10 cellular contexts compared by ENCODE assay signal in the genomic region with DNA sequence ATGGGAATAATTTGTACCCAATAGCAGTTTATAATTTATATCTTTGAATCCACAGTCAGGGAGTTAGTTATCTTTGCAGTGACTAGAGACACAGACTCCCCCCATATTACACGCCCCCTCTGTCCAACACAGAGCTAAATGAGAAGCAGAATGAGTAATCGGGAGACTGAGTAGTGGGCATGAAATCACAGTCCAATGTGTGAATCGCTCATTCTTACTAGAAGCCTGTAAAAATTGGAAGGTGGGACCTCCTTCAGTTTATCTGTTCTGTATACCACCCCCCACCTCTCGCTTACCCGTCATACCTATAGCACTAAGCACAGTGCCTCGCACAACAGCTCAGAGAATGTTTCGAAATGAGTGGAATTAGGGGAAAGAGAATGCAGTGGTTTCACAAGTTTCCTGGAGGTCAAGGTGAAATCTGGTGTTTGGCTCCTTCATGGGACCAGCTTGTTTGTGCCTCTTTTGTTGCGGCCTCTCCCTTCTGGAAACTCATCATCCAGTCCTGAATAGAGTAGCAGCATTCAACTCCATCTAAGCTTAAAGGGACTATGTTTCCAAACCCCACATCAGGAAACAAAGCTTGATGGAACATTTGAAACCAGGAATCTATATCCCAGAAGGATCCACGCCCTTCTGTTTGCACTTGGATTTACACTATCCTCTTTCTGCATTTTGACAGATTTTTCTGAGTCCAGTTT. TPM values are rescaled to one million over a fixed set of nuclear protein-coding genes. Genes with fewer than 3 reads are reported as not detected.
DNase-seq lines count a peak whose midpoint lies in the region; ATAC-seq and TF ChIP-seq lines count a peak whose summit lies in the region.
"Had no signal": no experiment of that assay in that cellular context is flagged by ENCODE, and none has a peak within 500 bp of the region (broad histone marks: within the 10 kb centered on the region; RNA-seq: fewer than 3 reads in every experiment).

No MANE protein-coding gene starts in this region.

- POLR2A ChIA-PET in WTC11 (lab: Charles Lee), result interaction anchor here (0.7 to 1.2 kb wide), 7 partner anchors 8 to 59 kb away, joined by 3 to 6 read pairs (median 3); a partner anchor contains a TSS

- H2BK5ac ChIP-seq in mesendoderm (ENCODE audit: low read length), result no peak overlapping the region

- H3K27ac ChIP-seq in mesendoderm (ENCODE audit: low read depth, low read length) (no peak overlapping the region), psoas muscle (no peak overlapping the region)

- no peak overlapping the region for H3K4me3 ChIP-seq in mesendoderm (ENCODE audit: low read length)
- H3K4me3 ChIP-seq in psoas muscle, result no peak overlapping the region
- H3K4me3 ChIP-seq: gastrocnemius medialis had no signal

- peak overlapping the region; percentile 72 for H3K18ac ChIP-seq in mesendoderm (ENCODE audit: low read length)

- CTCF ChIA-PET in WTC11 (lab: Charles Lee), result interaction anchor here (0.8 to 1.4 kb wide), 7 partner anchors 55 to 100 kb away, joined by 3 to 5 read pairs (median 4); no protein-coding TSS in a partner anchor

- H3K9ac ChIP-seq in mesendoderm (ENCODE audit: low read length), result peak overlapping the region; percentile 2

- no peak overlapping the region for H3K4me2 ChIP-seq in mesendoderm (ENCODE audit: low read length)

- no peak overlapping the region for H2BK15ac ChIP-seq in mesendoderm (replicated peaks; ENCODE audit: low read depth)

- no peaks in the 10 kb centered on the region for H3K79me1 ChIP-seq in mesendoderm (ENCODE audit: low read length)

- H3K36me3 ChIP-seq in mesendoderm (ENCODE audit: control insufficient read depth, insufficient read depth, low read length) (no peaks in the 10 kb centered on the region), psoas muscle (ENCODE audit: insufficient read depth in 1 of 2, low read depth in 1 of 2) (no peaks in the 10 kb centered on the region)
- H3K36me3 ChIP-seq: gastrocnemius medialis had no signal

- no peak overlapping the region for H4K8ac ChIP-seq in mesendoderm (ENCODE audit: low read depth, low read length)

- no peak overlapping the region for H3K4me3 Mint-ChIP-seq in WTC11

- H3K79me2 ChIP-seq in mesendoderm (ENCODE audit: control insufficient read depth, insufficient read depth, low read length), result no peaks in the 10 kb centered on the region

- H4K5ac ChIP-seq in mesendoderm (ENCODE audit: low read length), result no peak overlapping the region

- intact Hi-C loops in psoas muscle (cut with DNase I), result no loop called here

- no peaks in the 10 kb centered on the region for H3K27me3 Mint-ChIP-seq in WTC11 (ENCODE audit: low read depth)

- H3K27ac Mint-ChIP-seq in WTC11, result peak overlapping the region; percentile 83

- H3K56ac ChIP-seq in mesendoderm (ENCODE audit: low read length), result peak overlapping the region; percentile 64

- peak; percentile 72 for ATAC-seq in GM21619 (IDR thresholded peaks at IDR 0.05; ENCODE audit: unreplicated experiment)
- no peak for ATAC-seq in WTC11
- no peak for ATAC-seq in psoas muscle
- ATAC-seq in GM18868 (IDR thresholded peaks at IDR 0.05; ENCODE audit: unreplicated experiment), result no peak

- peaks cover 48% of the 10 kb centered on the region for H3K36me3 Mint-ChIP-seq in WTC11

- DNase-seq in GM13976 (ENCODE audit: low spot score) (peak; percentile 57), WTC11 (ENCODE audit: low spot score) (no peak), mesendoderm (no peak), psoas muscle (no peak), ureter (ENCODE audit: low spot score) (no peak), epidermal melanocyte (ENCODE audit: insufficient read length, low spot score) (no peak)
- DNase-seq: DMS 273 treated with DMSO at 0.1 percent for 48 hours had no signal

- H3K9me3 ChIP-seq in psoas muscle, result no peaks in the 10 kb centered on the region
- H3K9me3 ChIP-seq: gastrocnemius medialis had no signal

- in situ Hi-C loops in GM13976 (cut with MboI; ENCODE audit: low sequenced_read_pairs, unreplicated experiment), result no loop called here

- TF ChIP-seq CTCF in GM13976 (IDR thresholded peaks at IDR 0.05; ENCODE audit: borderline replicate concordance, control extremely low read depth, extremely low read depth, insufficient read depth, missing control alignments) (no peak), WTC11 (IDR thresholded peaks at IDR 0.05) (no peak), psoas muscle (IDR thresholded peaks at IDR 0.05) (no peak)

- H3K23ac ChIP-seq in mesendoderm (ENCODE audit: low read length), result peak overlapping the region; percentile 89

- WGBS in mesendoderm (ENCODE audit: extremely low coverage, insufficient coverage, low lambda C conversion rate), result no CpG with 5 or more reads among the region's 9 CpGs
- 86 to 93% (median 92%) methylated on average over 9 of the region's 9 CpGs for WGBS in psoas muscle, 3 donors

- no peak overlapping the region for H2AK5ac ChIP-seq in mesendoderm (ENCODE audit: low read length)

- H3K4me1 ChIP-seq in mesendoderm (ENCODE audit: control insufficient read depth, low read depth, low read length), result peaks cover 8% of the 10 kb centered on the region
- no peaks in the 10 kb centered on the region for H3K4me1 ChIP-seq in psoas muscle
- H3K4me1 ChIP-seq: gastrocnemius medialis had no signal

- no peak overlapping the region for H2BK120ac ChIP-seq in mesendoderm (ENCODE audit: low read depth, low read length)

- no peak overlapping the region for H3K4ac ChIP-seq in mesendoderm (ENCODE audit: low read depth, low read length)

- no peaks in the 10 kb centered on the region for H3K27me3 ChIP-seq in mesendoderm (ENCODE audit: insufficient read depth, low read length, poor library complexity)
- H3K27me3 ChIP-seq in psoas muscle (ENCODE audit: insufficient read depth in 3 of 3, low read length in 2 of 3), result no peaks in the 10 kb centered on the region
- H3K27me3 ChIP-seq: gastrocnemius medialis had no signal

- H3K4me1 Mint-ChIP-seq in WTC11, result peaks cover 33% of the 10 kb centered on the region

- H3K9me3 Mint-ChIP-seq in WTC11, result peaks cover 5% of the 10 kb centered on the region

TF ChIP-seq in WTC11, 78 proteins besides CTCF, POLR2A, EP300 and RAD21:
- TF ChIP-seq GABPB1 (CRISPR knock-in tag; IDR thresholded peaks at IDR 0.05) (peak; percentile 75), FOXK1 (CRISPR knock-in tag; IDR thresholded peaks at IDR 0.05) (no peak)
- TF ChIP-seq, protein P1, sequence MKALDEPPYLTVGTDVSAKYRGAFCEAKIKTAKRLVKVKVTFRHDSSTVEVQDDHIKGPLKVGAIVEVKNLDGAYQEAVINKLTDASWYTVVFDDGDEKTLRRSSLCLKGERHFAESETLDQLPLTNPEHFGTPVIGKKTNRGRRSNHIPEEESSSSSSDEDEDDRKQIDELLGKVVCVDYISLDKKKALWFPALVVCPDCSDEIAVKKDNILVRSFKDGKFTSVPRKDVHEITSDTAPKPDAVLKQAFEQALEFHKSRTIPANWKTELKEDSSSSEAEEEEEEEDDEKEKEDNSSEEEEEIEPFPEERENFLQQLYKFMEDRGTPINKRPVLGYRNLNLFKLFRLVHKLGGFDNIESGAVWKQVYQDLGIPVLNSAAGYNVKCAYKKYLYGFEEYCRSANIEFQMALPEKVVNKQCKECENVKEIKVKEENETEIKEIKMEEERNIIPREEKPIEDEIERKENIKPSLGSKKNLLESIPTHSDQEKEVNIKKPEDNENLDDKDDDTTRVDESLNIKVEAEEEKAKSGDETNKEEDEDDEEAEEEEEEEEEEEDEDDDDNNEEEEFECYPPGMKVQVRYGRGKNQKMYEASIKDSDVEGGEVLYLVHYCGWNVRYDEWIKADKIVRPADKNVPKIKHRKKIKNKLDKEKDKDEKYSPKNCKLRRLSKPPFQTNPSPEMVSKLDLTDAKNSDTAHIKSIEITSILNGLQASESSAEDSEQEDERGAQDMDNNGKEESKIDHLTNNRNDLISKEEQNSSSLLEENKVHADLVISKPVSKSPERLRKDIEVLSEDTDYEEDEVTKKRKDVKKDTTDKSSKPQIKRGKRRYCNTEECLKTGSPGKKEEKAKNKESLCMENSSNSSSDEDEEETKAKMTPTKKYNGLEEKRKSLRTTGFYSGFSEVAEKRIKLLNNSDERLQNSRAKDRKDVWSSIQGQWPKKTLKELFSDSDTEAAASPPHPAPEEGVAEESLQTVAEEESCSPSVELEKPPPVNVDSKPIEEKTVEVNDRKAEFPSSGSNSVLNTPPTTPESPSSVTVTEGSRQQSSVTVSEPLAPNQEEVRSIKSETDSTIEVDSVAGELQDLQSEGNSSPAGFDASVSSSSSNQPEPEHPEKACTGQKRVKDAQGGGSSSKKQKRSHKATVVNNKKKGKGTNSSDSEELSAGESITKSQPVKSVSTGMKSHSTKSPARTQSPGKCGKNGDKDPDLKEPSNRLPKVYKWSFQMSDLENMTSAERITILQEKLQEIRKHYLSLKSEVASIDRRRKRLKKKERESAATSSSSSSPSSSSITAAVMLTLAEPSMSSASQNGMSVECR (CRISPR knock-in tag; IDR thresholded peaks at IDR 0.05; ENCODE audit: borderline replicate concordance), result no peak

RNA-seq across cellular contexts. Expression of a gene that starts 59.3 kb away (rescaled TPM):
- total RNA-seq in WTC11 (2021) (64.7 to 81.2 TPM (median 78.1 TPM) in 3 replicates), psoas muscle (10 to 100 TPM; 18.0 to 45.5 (median 32.8) TPM), ureter (35.0 TPM)
- 153 TPM for polyA plus RNA-seq in mesendoderm (2013, experiment 1 of 2)
- 150 TPM for polyA plus RNA-seq in mesendoderm (2013, experiment 2 of 2)
- polyA plus RNA-seq in psoas muscle, result 10 to 100 TPM in 1 of 3 donors, 1 to 10 TPM in 2; 2.8 to 16.5 (median 7.8) TPM
